Comparison of ENCODE assay signal across 8 cellular contexts in genomic region chr11:46121328-46121723, GRCh38. TPM values are rescaled to one million over a fixed set of nuclear protein-coding genes. Genes with fewer than 3 reads are reported as not detected.
DNase-seq lines count a peak whose midpoint lies in the region; ATAC-seq and TF ChIP-seq lines count a peak whose summit lies in the region.

Gene PHF21A, minus strand, starts transcription at chr11:46121454. Its CDS starts 37,235 bp downstream, at chr11:46084219.

- no peaks in the 10 kb centered on the region for H3K27me3 Mint-ChIP-seq in activated naive CD4-positive, alpha-beta T cell treated with anti-CD3 and anti-CD28 coated beads for 36 hours (ENCODE audit: low read depth)

- H3K9me2 ChIP-seq in MM.1S (replicated peaks; ENCODE audit: insufficient read depth, low read length) = no peaks in the 10 kb centered on the region

- peak within 1 kb of the TSS; percentile 94 for H3K9ac ChIP-seq in ES-I3 (ENCODE audit: low read depth, low read length)
- H3K9ac ChIP-seq in MM.1S (ENCODE audit: low read length) = peak within 1 kb of the TSS; percentile 52; the same call in 1 of the 2 replicates

- DNase-seq in H7 (peak; percentile 93), MM.1S (peak; percentile 84), SK-N-DZ (ENCODE audit: low spot score) (peak; percentile 95), glomerular endothelial cell (ENCODE audit: extremely low read depth, low read depth, low spot score) (no peak), omental fat pad (ENCODE audit: low spot score) (peak; percentile 66), thyroid gland (peak; percentile 89 to 90)
- DNase-seq in activated naive CD4-positive, alpha-beta T cell treated with anti-CD3 and anti-CD28 coated beads for 36 hours = peak; percentile 91

- H3K4me1 ChIP-seq in ES-I3 (ENCODE audit: insufficient read depth, low read length) = no peaks in the 10 kb centered on the region; the same call in 1 of the 2 replicates
- peaks cover 12% of the 10 kb centered on the region; the same call in 1 of the 2 replicates for H3K4me1 ChIP-seq in MM.1S (ENCODE audit: low read length)
- peaks cover 24 to 26% of the 10 kb centered on the region in 2 donors for H3K4me1 ChIP-seq in thyroid gland

- peaks cover 41% of the 10 kb centered on the region for H3K4me1 Mint-ChIP-seq in activated naive CD4-positive, alpha-beta T cell treated with anti-CD3 and anti-CD28 coated beads for 36 hours (ENCODE audit: low read depth)

- no peaks in the 10 kb centered on the region for H4K20me1 ChIP-seq in MM.1S (ENCODE audit: insufficient read depth, low read length)

- H3K4me3 ChIP-seq in H7 (ENCODE audit: insufficient read depth, low read depth, low read length) = peak within 1 kb of the TSS; percentile 64
- H3K4me3 ChIP-seq in MM.1S (ENCODE audit: low read length) = peak within 1 kb of the TSS; percentile 85
- H3K4me3 ChIP-seq in thyroid gland (replicated peaks in 1 of 3) = peak within 1 kb of the TSS in 2 of 3 donors; percentile 67 to 87

- peaks cover 1% of the 10 kb centered on the region for H3K36me3 Mint-ChIP-seq in activated naive CD4-positive, alpha-beta T cell treated with anti-CD3 and anti-CD28 coated beads for 36 hours (ENCODE audit: low read depth)

- peaks cover 43% of the 10 kb centered on the region for H3F3A ChIP-seq in MM.1S (ENCODE audit: insufficient read depth, low read length)

- no peaks in the 10 kb centered on the region for H3K9me3 Mint-ChIP-seq in activated naive CD4-positive, alpha-beta T cell treated with anti-CD3 and anti-CD28 coated beads for 36 hours

- peak within 1 kb of the TSS; percentile 95 for H3K27ac Mint-ChIP-seq in activated naive CD4-positive, alpha-beta T cell treated with anti-CD3 and anti-CD28 coated beads for 36 hours

- H3K36me3 ChIP-seq in ES-I3 (ENCODE audit: insufficient read depth, low read length) = no peaks in the 10 kb centered on the region
- H3K36me3 ChIP-seq in H7 (replicated peaks; ENCODE audit: control insufficient read depth, insufficient read depth, low read length) = no peaks in the 10 kb centered on the region
- H3K36me3 ChIP-seq in MM.1S (replicated peaks; ENCODE audit: insufficient read depth, low read length) = no peaks in the 10 kb centered on the region
- H3K36me3 ChIP-seq in thyroid gland = no peaks in the 10 kb centered on the region

- H3K27me3 ChIP-seq in H7 (ENCODE audit: control insufficient read depth, insufficient read depth, low read length) = no peaks in the 10 kb centered on the region
- no peaks in the 10 kb centered on the region for H3K27me3 ChIP-seq in MM.1S (replicated peaks; ENCODE audit: insufficient read depth, low read length)
- H3K27me3 ChIP-seq in thyroid gland = no peaks in the 10 kb centered on the region

- peak within 1 kb of the TSS; percentile 82 for H3K4me2 ChIP-seq in MM.1S (ENCODE audit: low read depth, low read length)

- H3K4me3 Mint-ChIP-seq in activated naive CD4-positive, alpha-beta T cell treated with anti-CD3 and anti-CD28 coated beads for 36 hours = peak within 1 kb of the TSS; percentile 93

- peak; percentile 88 for ATAC-seq in omental fat pad (ENCODE audit: low FRiP score)

- peak within 1 kb of the TSS; percentile 69; the same call in 1 of the 2 replicates for H3K27ac ChIP-seq in MM.1S (ENCODE audit: low read length)
- H3K27ac ChIP-seq in thyroid gland = peak within 1 kb of the TSS; percentile 90 to 98 (median 96)

- intact Hi-C loops in activated naive CD4-positive, alpha-beta T cell treated with anti-CD3 and anti-CD28 coated beads for 36 hours (cut with micrococcal nuclease) = loop anchor here (1.0 to 10.0 kb wide), 8 partner anchors 8 to 579 kb away; partner anchors contain the start of genes ARHGAP1, ATG13, CRY2 and DGKZ
- intact Hi-C loops in thyroid gland (cut with DNase I) = loop anchor here (10.0 kb wide), 1 partner anchor 157 kb away; no protein-coding TSS in a partner anchor

- H3K9me3 ChIP-seq in ES-I3 (ENCODE audit: control insufficient read depth, insufficient read depth, low read length) = no peaks in the 10 kb centered on the region
- no peaks in the 10 kb centered on the region for H3K9me3 ChIP-seq in MM.1S (replicated peaks; ENCODE audit: insufficient read depth, low read length)
- no peaks in the 10 kb centered on the region for H3K9me3 ChIP-seq in thyroid gland

- CTCF ChIA-PET in activated naive CD4-positive, alpha-beta T cell treated with anti-CD3 and anti-CD28 coated beads for 36 hours (lab: Charles Lee) = no interaction called here

- H3K79me2 ChIP-seq in MM.1S (ENCODE audit: low read length) = peaks cover 29% of the 10 kb centered on the region

- no peak for TF ChIP-seq CTCF in MM.1S (IDR thresholded peaks at IDR 0.05; ENCODE audit: low read length)
- no peak for TF ChIP-seq CTCF in omental fat pad (IDR thresholded peaks at IDR 0.05)
- TF ChIP-seq CTCF in thyroid gland (IDR thresholded peaks at IDR 0.05) = no peak

- peak within 1 kb of the TSS; percentile 95 for H2AFZ ChIP-seq in MM.1S (ENCODE audit: low read length)

- 0% methylated on average over 3 of the region's 49 CpGs; no CpG with 5 or more reads in 1 of the 2 donors for WGBS in thyroid gland, 2 donors

- peak in 1 of 2 donors; percentile 63 for TF ChIP-seq POLR2A in thyroid gland (IDR thresholded peaks at IDR 0.05)

RNA-seq across cellular contexts. Expression of gene PHF21A, which starts in this region (rescaled TPM):
- 10.1 and 17.6 TPM in 2 replicates for total RNA-seq in H7 (2014; rRNA removed; shearing (Covaris generic))
- 21.3 and 23.1 TPM in 2 replicates for polyA plus RNA-seq in SK-N-DZ (2014; cell fraction: cytosol; rRNA removed)
- polyA plus RNA-seq in SK-N-DZ (2014; cell fraction: nucleus; rRNA removed) = 39.8 and 51.8 TPM in 2 replicates
- total RNA-seq in activated naive CD4-positive, alpha-beta T cell treated with anti-CD3 and anti-CD28 coated beads for 36 hours = 10 to 100 TPM; 40.4 to 42.6 TPM
- total RNA-seq in glomerular endothelial cell = 22.3 and 30.3 TPM in 2 replicates
- 10 to 100 TPM; 16.1 to 73.0 (median 22.1) TPM for total RNA-seq in omental fat pad
- total RNA-seq in thyroid gland = 10 to 100 TPM; 26.2 to 95.7 (median 64.0) TPM
